In the genomic region with DNA sequence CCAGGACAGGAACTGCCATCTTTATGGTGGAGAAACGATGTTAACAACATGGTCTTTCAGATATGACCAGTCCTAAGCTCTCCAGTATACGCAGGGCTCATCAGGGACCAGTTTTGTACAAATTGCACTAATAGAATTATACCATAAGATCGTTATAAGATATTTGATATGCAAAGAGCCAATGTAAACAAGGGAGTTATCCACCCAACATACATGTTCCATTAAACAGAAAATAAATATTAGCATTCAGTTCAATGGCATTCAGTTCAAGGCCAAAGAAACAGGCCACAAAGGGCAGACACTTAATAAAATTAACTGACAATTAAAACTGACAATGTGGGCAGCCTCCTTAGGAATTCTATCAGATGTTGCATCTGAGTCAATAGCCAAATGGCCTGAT, we compare ENCODE assay signal across 9 cellular contexts. TPM values are rescaled to one million over a fixed set of nuclear protein-coding genes. Genes with fewer than 3 reads are reported as not detected.
DNase-seq lines count a peak whose midpoint lies in the region; ATAC-seq and TF ChIP-seq lines count a peak whose summit lies in the region.
"Had no signal": no experiment of that assay in that cellular context is flagged by ENCODE, and none has a peak within 500 bp of the region (broad histone marks: within the 10 kb centered on the region; RNA-seq: fewer than 3 reads in every experiment).

No MANE protein-coding gene starts in this region.

- H3K36me3 ChIP-seq in cardiac muscle cell (no peaks in the 10 kb centered on the region), lower lobe of right lung (peaks cover 4% of the 10 kb centered on the region), upper lobe of right lung (no peaks in the 10 kb centered on the region), A673 (ENCODE audit: insufficient read depth, low read length, poor library complexity, severe bottlenecking) (no peaks in the 10 kb centered on the region)

- in situ Hi-C loops in astrocyte of the cerebellum (cut with HindIII; ENCODE audit: low sequenced_read_pairs), result no loop called here

- peaks cover 15% of the 10 kb centered on the region for H3K4me1 ChIP-seq in cardiac muscle cell (ENCODE audit: low read depth)
- H3K4me1 ChIP-seq in lower lobe of right lung, result peaks cover 47% of the 10 kb centered on the region
- H3K4me1 ChIP-seq in upper lobe of right lung, result peaks cover 18% of the 10 kb centered on the region
- H3K4me1 ChIP-seq in A673 (ENCODE audit: insufficient read depth, low read length, poor library complexity, severe bottlenecking), result peaks cover 15% of the 10 kb centered on the region

- H3K9me3 ChIP-seq in cardiac muscle cell (ENCODE audit: low read depth) (no peaks in the 10 kb centered on the region), lower lobe of right lung (no peaks in the 10 kb centered on the region), upper lobe of right lung (no peaks in the 10 kb centered on the region), A673 (ENCODE audit: low read depth, low read length, poor library complexity, severe bottlenecking) (no peaks in the 10 kb centered on the region)

- CTCF ChIA-PET in A673 (lab: Charles Lee), result no interaction called here

- H3K27ac ChIP-seq in cardiac muscle cell (no peak overlapping the region), lower lobe of right lung (no peak overlapping the region), upper lobe of right lung (peak overlapping the region; percentile 8), A673 (ENCODE audit: low read depth, low read length, poor library complexity, severe bottlenecking) (no peak overlapping the region)

- BruUV-seq in A673 (replicated peaks; lab: Mats Ljungman, UMichigan), result no TSS peak

- intact Hi-C loops in Right ventricle myocardium inferior (cut with DNase I) (loop anchor here (5.0 kb wide), 1 partner anchor 128 kb away; no protein-coding TSS in a partner anchor), lower lobe of right lung (cut with DNase I) (no loop called here), upper lobe of right lung (cut with DNase I) (no loop called here), A673 (cut with micrococcal nuclease; ENCODE audit: unreplicated experiment) (loop anchor here (5.0 kb wide), 1 partner anchor 63 kb away; no protein-coding TSS in a partner anchor)

- H3K27me3 ChIP-seq in cardiac muscle cell (peaks cover 15% of the 10 kb centered on the region), lower lobe of right lung (ENCODE audit: low read depth) (no peaks in the 10 kb centered on the region), upper lobe of right lung (no peaks in the 10 kb centered on the region), A673 (replicated peaks; ENCODE audit: insufficient read depth, low read depth, low read length, poor library complexity) (no peaks in the 10 kb centered on the region)

- no peak for TF ChIP-seq CTCF in cardiac muscle cell (IDR thresholded peaks at IDR 0.05; ENCODE audit: low read depth, low read length)
- TF ChIP-seq CTCF in astrocyte of the cerebellum (IDR thresholded peaks at IDR 0.05; ENCODE audit: low read depth, low read length, missing control alignments), result no peak
- no peak for TF ChIP-seq CTCF in lower lobe of right lung (IDR thresholded peaks at IDR 0.05)
- no peak for TF ChIP-seq CTCF in upper lobe of right lung (IDR thresholded peaks at IDR 0.05)
- TF ChIP-seq CTCF in A673 (conservative IDR thresholded peaks at IDR 0.05; ENCODE audit: low read depth, low read length), result no peak

- H3K4me3 ChIP-seq in cardiac muscle cell (peak overlapping the region; percentile 84), astrocyte of the cerebellum (ENCODE audit: low read depth, low read length) (peak overlapping the region; percentile 67), lower lobe of right lung (peak overlapping the region; percentile 91), upper lobe of right lung (peak overlapping the region; percentile 82), A673 (ENCODE audit: low read depth, low read length, poor library complexity, severe bottlenecking) (no peak overlapping the region)

- POLR2A ChIA-PET in A673 (lab: Charles Lee; ENCODE audit: low non-redundant PET), result no interaction called here

- ATAC-seq in Right ventricle myocardium inferior (no peak), lower lobe of right lung (no peak), upper lobe of right lung (no peak)

- DNase-seq in cardiac muscle cell (ENCODE audit: low read depth in 1 of 2, low spot score in 1 of 2) (no peak), Right ventricle myocardium inferior (ENCODE audit: missing footprints) (no peak), astrocyte of the cerebellum (ENCODE audit: low read depth) (no peak), lower lobe of right lung (no peak), upper lobe of right lung (no peak), A673 (ENCODE audit: low spot score) (no peak), inferior parietal cortex (ENCODE audit: extremely low spot score) (no peak), nucleus accumbens (lab: John Stamatoyannopoulos, UW) (no peak)
- DNase-seq: activated CD4-positive, alpha-beta T cell treated with anti-CD3 and anti-CD28 coated beads, Interleukin-2, amount 50 U/mL, for 4 hours had no signal

RNA-seq across cellular contexts. Expression of gene GFOD1, which starts 2.6 kb away (rescaled TPM):
- 16.2 and 27.4 TPM in 2 replicates for total RNA-seq in cardiac muscle cell
- polyA plus RNA-seq in cardiac muscle cell, result 22.7 and 30.5 TPM in 2 replicates
- 38.8 TPM for total RNA-seq in Right ventricle myocardium inferior
- 20.2 TPM for total RNA-seq in lower lobe of right lung
- 33.7 TPM for total RNA-seq in upper lobe of right lung
- total RNA-seq in A673 (2021), result 7.5 and 8.8 TPM in 2 replicates

Comparison
In these comparisons a context has a peak if more than half of its experiments do, and no peak if none do; other contexts are left out.
1. intact Hi-C loops: an anchor here in Right ventricle myocardium inferior (5.0 kb wide) and A673 (5.0 kb wide); none called in lower lobe of right lung and upper lobe of right lung.